16 cellular contexts compared by ENCODE assay signal in genomic region chr16:88405325-88406060, GRCh38. TPM values are rescaled to one million over a fixed set of nuclear protein-coding genes. Genes with fewer than 3 reads are reported as not detected.
DNase-seq lines count a peak whose midpoint lies in the region; ATAC-seq and TF ChIP-seq lines count a peak whose summit lies in the region.
"Had no signal": no experiment of that assay in that cellular context is flagged by ENCODE, and none has a peak within 500 bp of the region (broad histone marks: within the 10 kb centered on the region; RNA-seq: fewer than 3 reads in every experiment).

No MANE protein-coding gene starts in this region.

- H3K36me3 ChIP-seq in neuronal stem cell (replicated peaks in 1 of 2; ENCODE audit: control insufficient read depth in 2 of 2, insufficient read depth in 2 of 2, low read length in 2 of 2): no peaks in the 10 kb centered on the region
- H3K36me3 ChIP-seq: thyroid gland had no signal

- H3K18ac ChIP-seq in neuronal stem cell (ENCODE audit: low read length): no peak overlapping the region

- ATAC-seq in SK-N-SH treated with all-trans-retinoic acid at 6 μM for 48 hours (peak; percentile 36; the same call in 2 of the 3 replicates), GM21786 (IDR thresholded peaks at IDR 0.05; ENCODE audit: unreplicated experiment) (no peak)

- H2BK120ac ChIP-seq in neuronal stem cell (ENCODE audit: low read depth, low read length): no peak overlapping the region

- no peaks in the 10 kb centered on the region for H3K79me1 ChIP-seq in neuronal stem cell (ENCODE audit: low read depth, low read length)

- H4K8ac ChIP-seq in neuronal stem cell (ENCODE audit: low read depth, low read length): peak overlapping the region; percentile 26

- no peak overlapping the region for H2BK12ac ChIP-seq in neuronal stem cell (ENCODE audit: low read length)

- no peak overlapping the region for H3K4me2 ChIP-seq in neuronal stem cell (ENCODE audit: insufficient read depth, low read length, poor library complexity, severe bottlenecking)

- no peak overlapping the region for H2AFZ ChIP-seq in neuronal stem cell (ENCODE audit: low read length)

- no peak overlapping the region for H4K91ac ChIP-seq in neuronal stem cell (ENCODE audit: low read depth, low read length, poor library complexity)

- no CpG with 5 or more reads among the region's 26 CpGs for WGBS in neuronal stem cell (ENCODE audit: extremely low coverage in 2 of 2, insufficient read length in 2 of 2, insufficient replicate concordance in 1 of 2), 2 donors

- DNase-seq in AG08396 (ENCODE audit: low spot score): peak; percentile 77
- DNase-seq in fibroblast of the conjunctiva (ENCODE audit: low read depth): peak; percentile 60
- DNase-seq in neuronal stem cell (ENCODE audit: low spot score): no peak
- DNase-seq in activated CD4-positive, alpha-beta T cell treated with anti-CD3 and anti-CD28 coated beads, Interleukin-2, amount 50 U/mL, for 48 hours: no peak
- DNase-seq in SIG-M5 treated with dmso at 0.1 percent for 504 hours (lab: John Stamatoyannopoulos, UW; ENCODE audit: unreplicated experiment): no peak
- no peak for DNase-seq in SW 1271 (lab: John Stamatoyannopoulos, UW)
- DNase-seq: activated B cell treated with CpG ODN at 0.5 μM for 24 hours; activated effector memory CD4-positive, alpha-beta T cell treated with anti-CD3 and anti-CD28 coated beads, Interleukin-2, amount 50 U/mL, for 16 hours; effector memory CD4-positive, alpha-beta T cell; kidney glomerular epithelial cell; NCI-H187; NCI-H526; stimulated activated CD4-positive, alpha-beta T cell treated with anti-CD3 and anti-CD28 coated beads, Interleukin-2, amount 100 ng/mL, for 24 hours; thyroid gland had no signal

- H2BK15ac ChIP-seq in neuronal stem cell (ENCODE audit: low read length): peak overlapping the region; percentile 55

- H3K27me3 ChIP-seq in neuronal stem cell (ENCODE audit: control insufficient read depth in 3 of 3, insufficient read depth in 3 of 3, low read depth in 1 of 3, low read length in 3 of 3): peaks cover 0 to 23% (median 0%) of the 10 kb centered on the region in 3 experiments
- H3K27me3 ChIP-seq: thyroid gland had no signal

- H3K4me3 ChIP-seq in neuronal stem cell (ENCODE audit: low read length in 2 of 2): no peak overlapping the region
- H3K4me3 ChIP-seq: thyroid gland had no signal

- no peak overlapping the region for H2BK5ac ChIP-seq in neuronal stem cell (ENCODE audit: low read length)

- H3K27ac ChIP-seq in neuronal stem cell (replicated peaks; ENCODE audit: low read length): no peak overlapping the region
- H3K27ac ChIP-seq: thyroid gland had no signal

- H2AK5ac ChIP-seq in neuronal stem cell (ENCODE audit: low read depth, low read length): peak overlapping the region; percentile 57

- H3K4me1 ChIP-seq in neuronal stem cell (ENCODE audit: control insufficient read depth in 2 of 2, insufficient read depth in 1 of 2, low read depth in 1 of 2, low read length in 2 of 2): no peaks in the 10 kb centered on the region
- H3K4me1 ChIP-seq: thyroid gland had no signal

- peaks cover 0 to 2% of the 10 kb centered on the region in 2 donors for H3K9me3 ChIP-seq in neuronal stem cell (replicated peaks in 1 of 2; ENCODE audit: control insufficient read depth in 2 of 2, insufficient read depth in 1 of 2, low read depth in 1 of 2, low read length in 2 of 2)
- H3K9me3 ChIP-seq: thyroid gland had no signal

- peak overlapping the region; percentile 53 for H3K9ac ChIP-seq in neuronal stem cell (ENCODE audit: low read depth, low read length, poor library complexity)

- peak overlapping the region; percentile 60 for H3K14ac ChIP-seq in neuronal stem cell (ENCODE audit: low read length)

- peak overlapping the region; percentile 80 for H3K23ac ChIP-seq in neuronal stem cell (ENCODE audit: low read depth, low read length, poor library complexity)

- H3K4ac ChIP-seq in neuronal stem cell (ENCODE audit: low read length): no peak overlapping the region

TF ChIP-seq in SK-N-SH treated with all-trans-retinoic acid at 6 μM for 48 hours, 23 proteins besides CTCF, POLR2A, EP300 and RAD21:
- TF ChIP-seq ZNF565 (CRISPR knock-in tag; conservative IDR thresholded peaks at IDR 0.05; ENCODE audit: low read depth): no peak
- TF ChIP-seq TSHZ2 (CRISPR knock-in tag; IDR thresholded peaks at IDR 0.05): peak; percentile 69; the same call in 1 of the 2 replicates
- no peak for TF ChIP-seq TOX (CRISPR knock-in tag; IDR thresholded peaks at IDR 0.05; ENCODE audit: borderline replicate concordance)
- no peak for TF ChIP-seq PPARA (CRISPR knock-in tag; IDR thresholded peaks at IDR 0.05; ENCODE audit: borderline replicate concordance)
- no peak for TF ChIP-seq CSDC2 (CRISPR knock-in tag; IDR thresholded peaks at IDR 0.05)
- no peak for TF ChIP-seq BACH2 (CRISPR knock-in tag; IDR thresholded peaks at IDR 0.05; ENCODE audit: borderline replicate concordance)
- TF ChIP-seq TCF4 (CRISPR knock-in tag; IDR thresholded peaks at IDR 0.05; ENCODE audit: borderline replicate concordance): peak; percentile 82
- 0 out of 2 replicates have a peak, but pooled peaks have one; percentile 26 for TF ChIP-seq ZNF70 (CRISPR knock-in tag; IDR thresholded peaks at IDR 0.05)

RNA-seq across cellular contexts. Expression of gene ZNF469, which starts 22.7 kb away (rescaled TPM):
- polyA plus RNA-seq in neuronal stem cell (2013, experiment 1 of 2): 0.26 TPM
- 0.29 TPM for polyA plus RNA-seq in neuronal stem cell (2013, experiment 2 of 2)

RNA-seq across cellular contexts. Expression of gene ZFPM1, which starts 47.6 kb away (rescaled TPM):
- 3.8 TPM for polyA plus RNA-seq in neuronal stem cell (2013, experiment 1 of 2)
- 4.0 TPM for polyA plus RNA-seq in neuronal stem cell (2013, experiment 2 of 2)

Comparison
In these comparisons a context has a peak if more than half of its experiments do, and no peak if none do; other contexts are left out.
1. DNase-seq: peak in AG08396 (single experiment) and fibroblast of the conjunctiva (single experiment); none in neuronal stem cell (single experiment), activated CD4-positive, alpha-beta T cell treated with anti-CD3 and anti-CD28 coated beads, Interleukin-2, amount 50 U/mL, for 48 hours (0 of 2), SIG-M5 treated with dmso at 0.1 percent for 504 hours (single experiment) and SW 1271 (0 of 2).